In genomic region chr7:20786421-20786778, GRCh38 we compare ENCODE assay signal across 10 cellular contexts. TPM values are rescaled to one million over a fixed set of nuclear protein-coding genes. Genes with fewer than 3 reads are reported as not detected.
DNase-seq lines count a peak whose midpoint lies in the region; ATAC-seq and TF ChIP-seq lines count a peak whose summit lies in the region.
"Had no signal": no experiment of that assay in that cellular context is flagged by ENCODE, and none has a peak within 500 bp of the region (broad histone marks: within the 10 kb centered on the region; RNA-seq: fewer than 3 reads in every experiment).

No MANE protein-coding gene starts in this region.

- no peak overlapping the region for H2AFZ ChIP-seq in trophoblast cell (ENCODE audit: insufficient read depth, low read length, poor library complexity)

- H3K4me3 ChIP-seq in GM08714 (ENCODE audit: low read length): peak overlapping the region; percentile 66
- H3K4me3 ChIP-seq in trophoblast cell (ENCODE audit: low read depth, low read length): no peak overlapping the region
- peak overlapping the region in 1 of 2 donors; percentile 11 for H3K4me3 ChIP-seq in aorta (ENCODE audit: low read length in 2 of 2)

- no peak overlapping the region for H2BK12ac ChIP-seq in trophoblast cell (ENCODE audit: low read length)

- no peak overlapping the region for H3K14ac ChIP-seq in trophoblast cell (ENCODE audit: low read length)

- DNase-seq in NCI-H774 (lab: John Stamatoyannopoulos, UW): peak; percentile 28
- no peak for DNase-seq in endothelial cell (ENCODE audit: low spot score)
- DNase-seq in trophoblast cell: peak in 1 of 2 donors; percentile 14
- no peak for DNase-seq in aorta
- no peak for DNase-seq in retina
- no peak for DNase-seq in left lobe of liver (ENCODE audit: low spot score)
- DNase-seq: nucleus accumbens had no signal

- H3K36me3 ChIP-seq in trophoblast cell (ENCODE audit: control insufficient read depth in 1 of 2, insufficient read depth in 2 of 2, low read length in 2 of 2) (no peaks in the 10 kb centered on the region), aorta (ENCODE audit: control insufficient read depth in 1 of 2, insufficient read depth in 2 of 2, low read length in 1 of 2) (no peaks in the 10 kb centered on the region)

- no peak overlapping the region for H2BK5ac ChIP-seq in trophoblast cell (ENCODE audit: low read depth, low read length, poor library complexity)

- no peak overlapping the region for H3K23ac ChIP-seq in trophoblast cell (ENCODE audit: low read length)

- peak overlapping the region; percentile 89 for H3K4me2 ChIP-seq in trophoblast cell (ENCODE audit: low read length)

- no peak for TF ChIP-seq CTCF in endothelial cell (IDR thresholded peaks at IDR 0.05; ENCODE audit: unreplicated experiment)

- peaks cover 15% of the 10 kb centered on the region for H3K27me3 Mint-ChIP-seq in endothelial cell (ENCODE audit: unreplicated experiment)
- peaks cover 71% of the 10 kb centered on the region for H3K27me3 Mint-ChIP-seq in stimulated activated memory B cell treated with anti-CD40 and anti-IgM and Interleukin-4, amounts not matched to agents 10 μg/mL and 1 μg/mL and 100 μg/mL, for 72 hours

- peak overlapping the region; percentile 30 for H3K27ac Mint-ChIP-seq in endothelial cell (ENCODE audit: unreplicated experiment)
- H3K27ac Mint-ChIP-seq in stimulated activated memory B cell treated with anti-CD40 and anti-IgM and Interleukin-4, amounts not matched to agents 10 μg/mL and 1 μg/mL and 100 μg/mL, for 72 hours: no peak overlapping the region

- no peaks in the 10 kb centered on the region for H3K79me1 ChIP-seq in trophoblast cell (ENCODE audit: low read length)

- no peaks in the 10 kb centered on the region for H3K36me3 Mint-ChIP-seq in endothelial cell (ENCODE audit: low read depth, unreplicated experiment)
- H3K36me3 Mint-ChIP-seq in stimulated activated memory B cell treated with anti-CD40 and anti-IgM and Interleukin-4, amounts not matched to agents 10 μg/mL and 1 μg/mL and 100 μg/mL, for 72 hours: peaks cover 6% of the 10 kb centered on the region

- H4K12ac ChIP-seq in trophoblast cell (ENCODE audit: low read depth, low read length): no peak overlapping the region

- H3K9me3 ChIP-seq in trophoblast cell (ENCODE audit: insufficient read depth, low read depth, low read length) (peaks cover 9% of the 10 kb centered on the region), aorta (ENCODE audit: control insufficient read depth, low read length) (no peaks in the 10 kb centered on the region)

- H3K18ac ChIP-seq in trophoblast cell (ENCODE audit: low read length): no peak overlapping the region

- H3K4me1 ChIP-seq in trophoblast cell (ENCODE audit: control insufficient read depth in 1 of 2, insufficient read depth in 2 of 2, low read length in 2 of 2) (peaks cover 14 to 17% of the 10 kb centered on the region in 2 experiments), aorta (ENCODE audit: control insufficient read depth in 1 of 2, insufficient read depth in 2 of 2, low read length in 2 of 2) (no peaks in the 10 kb centered on the region)

- no peak overlapping the region for H2AK5ac ChIP-seq in trophoblast cell (ENCODE audit: low read length)

- no peak overlapping the region for H3K4ac ChIP-seq in trophoblast cell (ENCODE audit: low read depth, low read length)

- no CpG with 5 or more reads among the region's 14 CpGs for WGBS in trophoblast cell (ENCODE audit: extremely low coverage, insufficient coverage, insufficient read length)
- 5 to 9% methylated on average over 14 of the region's 14 CpGs for WGBS in aorta, 2 donors

- intact Hi-C loops in aorta (cut with DNase I): no loop called here

- H4K8ac ChIP-seq in trophoblast cell (ENCODE audit: low read depth, low read length): no peak overlapping the region

- H3K9me3 Mint-ChIP-seq in endothelial cell (ENCODE audit: unreplicated experiment): no peaks in the 10 kb centered on the region
- peaks cover 9% of the 10 kb centered on the region for H3K9me3 Mint-ChIP-seq in stimulated activated memory B cell treated with anti-CD40 and anti-IgM and Interleukin-4, amounts not matched to agents 10 μg/mL and 1 μg/mL and 100 μg/mL, for 72 hours

- no peak overlapping the region for H2BK120ac ChIP-seq in trophoblast cell (ENCODE audit: insufficient read depth, low read length, poor library complexity)

- no peak overlapping the region for H4K91ac ChIP-seq in trophoblast cell (ENCODE audit: low read depth, low read length)

- H3K27ac ChIP-seq in trophoblast cell (ENCODE audit: low read depth, low read length) (no peak overlapping the region), aorta (ENCODE audit: low read depth in 1 of 2, low read length in 2 of 2) (no peak overlapping the region)

- peak overlapping the region; percentile 93 for H3K4me3 Mint-ChIP-seq in endothelial cell (ENCODE audit: unreplicated experiment)
- no peak overlapping the region for H3K4me3 Mint-ChIP-seq in stimulated activated memory B cell treated with anti-CD40 and anti-IgM and Interleukin-4, amounts not matched to agents 10 μg/mL and 1 μg/mL and 100 μg/mL, for 72 hours

- no peak overlapping the region for H3K9ac ChIP-seq in trophoblast cell (ENCODE audit: low read length)

- H3K79me2 ChIP-seq in trophoblast cell (ENCODE audit: control insufficient read depth, insufficient read depth, low read length, poor library complexity): no peaks in the 10 kb centered on the region

- H3K4me1 Mint-ChIP-seq in endothelial cell (ENCODE audit: unreplicated experiment): peaks cover 34% of the 10 kb centered on the region
- peaks cover 11% of the 10 kb centered on the region for H3K4me1 Mint-ChIP-seq in stimulated activated memory B cell treated with anti-CD40 and anti-IgM and Interleukin-4, amounts not matched to agents 10 μg/mL and 1 μg/mL and 100 μg/mL, for 72 hours

- peaks cover 64% of the 10 kb centered on the region for H3K27me3 ChIP-seq in trophoblast cell (ENCODE audit: insufficient read depth, low read length)
- H3K27me3 ChIP-seq in aorta (ENCODE audit: control insufficient read depth in 1 of 2, insufficient read depth in 2 of 2, low read length in 1 of 2): no peaks in the 10 kb centered on the region

- ATAC-seq in stimulated activated memory B cell treated with anti-CD40 and anti-IgM and Interleukin-4, amounts not matched to agents 10 μg/mL and 1 μg/mL and 100 μg/mL, for 72 hours: no peak
- ATAC-seq in aorta (ENCODE audit: low FRiP score) (no peak), left lobe of liver (no peak)

RNA-seq across cellular contexts. Expression of gene SP8, which starts 0.3 kb away (rescaled TPM):
- total RNA-seq in endothelial cell (ENCODE audit: unreplicated experiment) (0.82 TPM), aorta (not detected), left lobe of liver (not detected)
- 0.03 TPM in 1 of 2 replicates, not detected in the other for polyA plus RNA-seq in trophoblast cell (2013)
- polyA plus RNA-seq in aorta: not detected
- polyA plus RNA-seq: adipose tissue had no signal
